In the genomic region with DNA sequence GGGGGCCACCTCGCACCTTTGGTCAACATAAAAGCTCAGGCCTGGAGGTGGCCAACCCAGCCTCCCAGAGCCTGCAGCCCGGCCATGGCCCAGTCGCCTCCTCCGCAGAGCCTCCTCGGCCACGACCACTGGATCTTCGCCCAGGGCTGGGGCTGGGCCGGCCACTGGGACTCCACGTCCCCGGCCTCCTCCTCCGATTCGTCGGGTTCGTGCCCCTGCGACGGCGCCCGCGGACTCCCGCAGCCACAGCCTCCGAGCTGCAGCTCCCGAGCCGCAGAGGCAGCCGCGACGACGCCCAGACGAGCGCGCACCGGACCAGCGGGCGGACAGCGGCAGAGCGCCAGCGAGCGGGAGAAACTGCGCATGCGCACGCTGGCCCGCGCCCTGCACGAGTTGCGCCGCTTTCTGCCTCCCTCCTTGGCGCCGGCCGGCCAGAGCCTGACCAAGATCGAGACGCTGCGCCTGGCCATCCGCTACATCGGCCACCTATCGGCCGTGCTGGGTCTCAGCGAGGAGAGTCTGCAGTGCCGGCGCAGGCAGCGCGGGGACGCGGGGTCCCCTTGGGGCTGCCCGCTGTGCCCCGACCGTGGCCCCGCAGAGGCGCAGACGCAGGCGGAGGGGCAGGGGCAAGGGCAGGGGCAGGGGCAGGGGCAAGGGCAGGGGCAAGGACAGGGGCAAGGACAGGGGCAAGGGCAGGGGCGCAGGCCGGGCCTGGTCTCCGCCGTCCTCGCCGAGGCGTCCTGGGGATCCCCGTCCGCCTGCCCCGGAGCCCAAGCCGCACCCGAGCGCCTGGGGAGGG, we compare ENCODE assay signal across 8 cellular contexts. TPM values are rescaled to one million over a fixed set of nuclear protein-coding genes. Genes with fewer than 3 reads are reported as not detected.
DNase-seq lines count a peak whose midpoint lies in the region; ATAC-seq and TF ChIP-seq lines count a peak whose summit lies in the region.

A gene with protein sequence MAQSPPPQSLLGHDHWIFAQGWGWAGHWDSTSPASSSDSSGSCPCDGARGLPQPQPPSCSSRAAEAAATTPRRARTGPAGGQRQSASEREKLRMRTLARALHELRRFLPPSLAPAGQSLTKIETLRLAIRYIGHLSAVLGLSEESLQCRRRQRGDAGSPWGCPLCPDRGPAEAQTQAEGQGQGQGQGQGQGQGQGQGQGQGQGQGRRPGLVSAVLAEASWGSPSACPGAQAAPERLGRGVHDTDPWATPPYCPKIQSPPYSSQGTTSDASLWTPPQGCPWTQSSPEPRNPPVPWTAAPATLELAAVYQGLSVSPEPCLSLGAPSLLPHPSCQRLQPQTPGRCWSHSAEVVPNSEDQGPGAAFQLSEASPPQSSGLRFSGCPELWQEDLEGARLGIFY (plus strand): TSS at position 59 of the 799 bp plus-strand sequence. CDS start 26 bp downstream, at position 85.

- H3K36me3 ChIP-seq in neutrophil (no peaks in the 10 kb centered on the region), suprapubic skin (no peaks in the 10 kb centered on the region)

- WGBS in suprapubic skin, result 6% methylated on average over 40 of the region's 82 CpGs

- H3K4me3 ChIP-seq in neutrophil (ENCODE audit: low read depth in 1 of 2, low read length in 1 of 2), result peak within 1 kb of the TSS; percentile 40 to 74
- H3K4me3 ChIP-seq in suprapubic skin, result peak within 1 kb of the TSS; percentile 49

- no peak for TF ChIP-seq EP300 in suprapubic skin (IDR thresholded peaks at IDR 0.05)

- peak; percentile 40; the same call in 2 of the 3 replicates for TF ChIP-seq CTCF in GM12872 (IDR thresholded peaks at IDR 0.05; ENCODE audit: insufficient read depth, low read depth, low read length)
- TF ChIP-seq CTCF in neutrophil (IDR thresholded peaks at IDR 0.05), result peak; percentile 50
- TF ChIP-seq CTCF in suprapubic skin (IDR thresholded peaks at IDR 0.05), result peak; percentile 42 to 54

- peak within 1 kb of the TSS; percentile 29 for H3K27ac ChIP-seq in neutrophil
- H3K27ac ChIP-seq in suprapubic skin, result peak within 1 kb of the TSS; percentile 43

- ATAC-seq in HG03439 (IDR thresholded peaks at IDR 0.05; ENCODE audit: unreplicated experiment) (peak; percentile 64), HG02759 (IDR thresholded peaks at IDR 0.05; ENCODE audit: unreplicated experiment) (no peak)

- DNase-seq in RPMI7951 (ENCODE audit: low read depth), result peak; percentile 75
- DNase-seq in activated naive CD4-positive, alpha-beta T cell (lab: John Stamatoyannopoulos, UW), result peak in 3 of 4 experiments; percentile 5 to 16 (median 9)
- DNase-seq in globus pallidus (ENCODE audit: low spot score), result peak; percentile 60
- peak; percentile 87 to 93 for DNase-seq in suprapubic skin (ENCODE audit: low spot score in 2 of 2)

- H3K9me3 ChIP-seq in neutrophil, result no peaks in the 10 kb centered on the region
- H3K9me3 ChIP-seq in suprapubic skin, result no peaks in the 10 kb centered on the region

- H3K4me1 ChIP-seq in neutrophil (ENCODE audit: control insufficient read depth in 1 of 2, insufficient read depth in 1 of 2, low read depth in 1 of 2, low read length in 1 of 2) (peaks cover 23 to 29% of the 10 kb centered on the region in 2 experiments), suprapubic skin (peaks cover 49% of the 10 kb centered on the region)

- no peak for TF ChIP-seq POLR2A in suprapubic skin (IDR thresholded peaks at IDR 0.05)

- H3K27me3 ChIP-seq in neutrophil (peaks cover 24% of the 10 kb centered on the region), suprapubic skin (no peaks in the 10 kb centered on the region)

RNA-seq across cellular contexts. Expression of the gene that starts here (rescaled TPM):
- 1.8 and 2.6 TPM in 2 replicates for total RNA-seq in RPMI7951 (2014; rRNA removed; shearing (Covaris generic))
- 1 to 10 TPM in 1 of 4 donors, not detected in 3; 1.1 TPM for total RNA-seq in suprapubic skin

Comparison
In these comparisons a context has a peak if more than half of its experiments do, and no peak if none do; other contexts are left out.
1. DNase-seq: peak in every context shown above with its lines; median percentile 90 in suprapubic skin; 75 in RPMI7951; 60 in globus pallidus; 9 in activated naive CD4-positive, alpha-beta T cell.